ENCODE assay signal across 18 cellular contexts in genomic region chr11:37264060-37264459, GRCh38.
A peak's percentile ranks its signal among the peaks of the same experiment; 100 is the strongest.
DNase-seq lines count a peak whose midpoint lies in the region; ATAC-seq and TF ChIP-seq lines count a peak whose summit lies in the region.
"Had no signal": no experiment of that assay in that cellular context is flagged by ENCODE, and none has a peak within 500 bp of the region (broad histone marks: within the 10 kb centered on the region; RNA-seq: fewer than 3 reads in every experiment).

No MANE protein-coding gene starts in this region.

- ATAC-seq in PC-3 (peak; percentile 46), HG02870 (IDR thresholded peaks at IDR 0.05; ENCODE audit: unreplicated experiment) (no peak)
- ATAC-seq in activated CD8-positive, alpha-beta T cell treated with anti-CD3 and anti-CD28 coated beads, Interleukin-2, amount 10 ng/mL, durations not matched to agents 7 days and 5 days = no peak
- ATAC-seq: GM23338 had no signal

- no peaks in the 10 kb centered on the region for H3K36me3 Mint-ChIP-seq in activated CD8-positive, alpha-beta T cell treated with anti-CD3 and anti-CD28 coated beads, Interleukin-2, amount 10 ng/mL, durations not matched to agents 7 days and 5 days (ENCODE audit: low read depth)
- H3K36me3 Mint-ChIP-seq: CD4-positive, CD25-positive, alpha-beta regulatory T cell; CD8-positive, alpha-beta memory T cell had no signal

- no peaks in the 10 kb centered on the region for H3K36me3 ChIP-seq in PC-3 (ENCODE audit: low read depth, low read length)
- H3K36me3 ChIP-seq: BE2C had no signal

- H3K27ac ChIP-seq in PC-3 (ENCODE audit: low read length) = no peak overlapping the region
- H3K27ac ChIP-seq: HL-60 had no signal

- H3F3A ChIP-seq in PC-3 (ENCODE audit: low read length, unreplicated experiment) = no peaks in the 10 kb centered on the region

- H2AFZ ChIP-seq in PC-3 (ENCODE audit: low read length) = no peak overlapping the region
- H2AFZ ChIP-seq: GM23338 had no signal

- no peaks in the 10 kb centered on the region for H3K27me3 Mint-ChIP-seq in activated CD8-positive, alpha-beta T cell treated with anti-CD3 and anti-CD28 coated beads, Interleukin-2, amount 10 ng/mL, durations not matched to agents 7 days and 5 days (ENCODE audit: low read depth)
- H3K27me3 Mint-ChIP-seq: CD4-positive, CD25-positive, alpha-beta regulatory T cell; CD8-positive, alpha-beta memory T cell had no signal

- no peaks in the 10 kb centered on the region for H4K20me1 ChIP-seq in PC-3 (ENCODE audit: low read length)

- CTCF ChIA-PET in PC-3 (lab: Charles Lee) = no interaction called here
- CTCF ChIA-PET in activated CD8-positive, alpha-beta T cell treated with anti-CD3 and anti-CD28 coated beads, Interleukin-2, amount 10 ng/mL, durations not matched to agents 7 days and 5 days (lab: Charles Lee) = no interaction called here

- no peaks in the 10 kb centered on the region for H3K9me3 ChIP-seq in PC-3 (ENCODE audit: low read length)
- H3K9me3 ChIP-seq: BE2C had no signal

- H3K4me1 ChIP-seq in PC-3 (ENCODE audit: insufficient read depth, low read length) = 0 out of 2 replicates have a peak, but pooled peaks cover 8% of the 10 kb centered on the region
- H3K4me1 ChIP-seq: BE2C had no signal

- no peak overlapping the region for H3K9ac ChIP-seq in PC-3 (ENCODE audit: low read length)

- H3K9me2 ChIP-seq in PC-3 (replicated peaks; ENCODE audit: low read length) = no peaks in the 10 kb centered on the region

- TF ChIP-seq CTCF in PC-3 (conservative IDR thresholded peaks at IDR 0.05; ENCODE audit: low read depth, low read length) = no peak

- no peaks in the 10 kb centered on the region for H3K4me1 Mint-ChIP-seq in activated CD8-positive, alpha-beta T cell treated with anti-CD3 and anti-CD28 coated beads, Interleukin-2, amount 10 ng/mL, durations not matched to agents 7 days and 5 days (ENCODE audit: low read depth)
- H3K4me1 Mint-ChIP-seq: CD4-positive, CD25-positive, alpha-beta regulatory T cell; CD8-positive, alpha-beta memory T cell; GM23338 had no signal

- H3K4me3 Mint-ChIP-seq in activated CD8-positive, alpha-beta T cell treated with anti-CD3 and anti-CD28 coated beads, Interleukin-2, amount 10 ng/mL, durations not matched to agents 7 days and 5 days = no peak overlapping the region
- H3K4me3 Mint-ChIP-seq: CD4-positive, CD25-positive, alpha-beta regulatory T cell; CD8-positive, alpha-beta memory T cell; GM23338 had no signal

- H3K9me3 Mint-ChIP-seq in activated CD8-positive, alpha-beta T cell treated with anti-CD3 and anti-CD28 coated beads, Interleukin-2, amount 10 ng/mL, durations not matched to agents 7 days and 5 days (ENCODE audit: insufficient read depth) = peaks cover 12% of the 10 kb centered on the region

- no peak overlapping the region for H3K4me3 ChIP-seq in PC-3 (ENCODE audit: low read length)
- H3K4me3 ChIP-seq: GM23338 had no signal

- BruUV-seq in PC-3 (replicated peaks; lab: Mats Ljungman, UMichigan) = no TSS peak

- DNase-seq in ELR (ENCODE audit: low read depth) = peak; percentile 23
- DNase-seq in PC-3 = peak; percentile 4
- peak; percentile 9 for DNase-seq in kidney glomerular epithelial cell (lab: John Stamatoyannopoulos, UW)
- no peak for DNase-seq in activated CD8-positive, alpha-beta T cell treated with anti-CD3 and anti-CD28 coated beads, Interleukin-2, amount 10 ng/mL, durations not matched to agents 7 days and 5 days
- no peak for DNase-seq in iPS-NIHi7 (ENCODE audit: extremely low spot score)
- DNase-seq: ACHN; BE2C; C1 segment of cervical spinal cord; CD4-positive, CD25-positive, alpha-beta regulatory T cell; CD8-positive, alpha-beta memory T cell; COR-L47; DMS 273 treated with DMSO at 0.1 percent for 48 hours; DMS53; GDM1; HCEC 1CT had no signal

- H3K27me3 ChIP-seq in PC-3 (ENCODE audit: low read length) = no peaks in the 10 kb centered on the region
- H3K27me3 ChIP-seq: BE2C had no signal

- H3K27ac Mint-ChIP-seq in activated CD8-positive, alpha-beta T cell treated with anti-CD3 and anti-CD28 coated beads, Interleukin-2, amount 10 ng/mL, durations not matched to agents 7 days and 5 days = no peak overlapping the region
- H3K27ac Mint-ChIP-seq: CD4-positive, CD25-positive, alpha-beta regulatory T cell; CD8-positive, alpha-beta memory T cell; GM23338 had no signal

- no peaks in the 10 kb centered on the region for H3K79me2 ChIP-seq in PC-3 (ENCODE audit: low read length)

- intact Hi-C loops in PC-3 (cut with micrococcal nuclease) = loop anchor here (2.0 kb wide), 1 partner anchor 15 kb away; no protein-coding TSS in a partner anchor

- H3K4me2 ChIP-seq in PC-3 (ENCODE audit: low read length) = no peak overlapping the region
- H3K4me2 ChIP-seq: GM23338 had no signal

- POLR2A ChIA-PET in PC-3 (lab: Charles Lee; ENCODE audit: unreplicated experiment) = no interaction called here
- POLR2A ChIA-PET in activated CD8-positive, alpha-beta T cell treated with anti-CD3 and anti-CD28 coated beads, Interleukin-2, amount 10 ng/mL, durations not matched to agents 7 days and 5 days (lab: Charles Lee) = no interaction called here

Comparison
In these comparisons a context has a peak if more than half of its experiments do, and no peak if none do; other contexts are left out.
1. DNase-seq: peak in ELR (single experiment), PC-3 (single experiment) and kidney glomerular epithelial cell (single experiment); none in activated CD8-positive, alpha-beta T cell treated with anti-CD3 and anti-CD28 coated beads, Interleukin-2, amount 10 ng/mL, durations not matched to agents 7 days and 5 days (single experiment) and iPS-NIHi7 (single experiment).